Comparison of ENCODE assay signal across 16 cellular contexts in the genomic region with DNA sequence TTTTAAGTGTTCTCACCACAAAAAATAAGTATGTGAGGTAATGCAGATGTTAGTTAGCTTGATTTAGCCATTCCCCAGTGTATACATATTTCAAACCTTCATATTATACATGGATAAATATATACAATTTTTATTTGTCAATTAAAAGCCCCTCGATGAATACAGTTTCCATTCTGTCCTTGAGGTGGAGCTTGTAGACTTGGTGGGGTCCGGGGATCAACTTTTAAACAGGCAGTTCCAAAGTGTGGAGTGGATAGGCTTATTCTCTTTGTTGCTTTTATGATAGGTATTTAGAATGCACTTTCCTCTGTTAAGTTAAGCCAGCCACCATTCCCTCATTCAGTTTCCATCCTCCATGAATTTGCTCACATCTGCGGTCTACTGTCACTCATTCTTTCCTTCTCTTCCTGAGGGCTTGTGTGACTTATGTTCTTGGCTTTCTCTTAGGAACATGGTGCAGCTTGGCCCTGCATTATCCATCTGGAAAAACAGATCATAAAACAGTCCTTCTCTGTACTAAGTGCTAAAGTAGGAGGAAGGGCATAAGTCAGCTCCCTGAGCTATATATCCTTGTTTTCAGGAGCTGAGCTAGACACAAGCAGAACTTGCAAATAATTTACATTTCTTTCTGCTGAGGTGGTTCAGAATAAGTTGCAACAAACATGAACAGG.
DNase-seq lines count a peak whose midpoint lies in the region; ATAC-seq and TF ChIP-seq lines count a peak whose summit lies in the region.
"Had no signal": no experiment of that assay in that cellular context is flagged by ENCODE, and none has a peak within 500 bp of the region (broad histone marks: within the 10 kb centered on the region; RNA-seq: fewer than 3 reads in every experiment).

No MANE protein-coding gene starts in this region.

- H3K4me3 ChIP-seq in OCI-LY7 (ENCODE audit: low read depth, low read length, poor library complexity, severe bottlenecking) = no peak overlapping the region
- H3K4me3 ChIP-seq in lower leg skin (ENCODE audit: low read depth, poor library complexity, severe bottlenecking) = no peak overlapping the region
- H3K4me3 ChIP-seq: BLaER1 treated with 17β-estradiol and CSF1 and Interleukin-3, amounts not matched to agents 10 nM and 100 nM; heart left ventricle; SK-N-MC; testis had no signal

- no peak for TF ChIP-seq POLR2A in lower leg skin (IDR thresholded peaks at IDR 0.05)

- no peaks in the 10 kb centered on the region for H3K27me3 ChIP-seq in foreskin keratinocyte
- H3K27me3 ChIP-seq: BLaER1 treated with 17β-estradiol and CSF1 and Interleukin-3, amounts not matched to agents 10 nM and 100 nM; heart left ventricle; testis had no signal

- H3K9me2 ChIP-seq in OCI-LY7 (ENCODE audit: insufficient read depth, low read length) = no peaks in the 10 kb centered on the region

- no peak overlapping the region for H3K4me2 ChIP-seq in OCI-LY7 (ENCODE audit: low read length)

- peaks cover 0 to 2% of the 10 kb centered on the region in 2 donors for H3K9me3 Mint-ChIP-seq in stimulated activated naive B cell treated with anti-CD40 and anti-IgM and Interleukin-4, amounts not matched to agents 10 μg/mL and 1 μg/mL and 100 μg/mL, for 72 hours
- H3K9me3 Mint-ChIP-seq in CD14-positive monocyte = no peaks in the 10 kb centered on the region
- H3K9me3 Mint-ChIP-seq: brain, neural crest cell had no signal

- WGBS in lower leg skin, 2 donors = 72 to 73% methylated on average over 3 of the region's 3 CpGs

- no peak overlapping the region for H3K27ac ChIP-seq in OCI-LY7 (ENCODE audit: low read depth, low read length, poor library complexity, severe bottlenecking)
- H3K27ac ChIP-seq in foreskin keratinocyte = peak overlapping the region; percentile 61
- H3K27ac ChIP-seq: BLaER1 treated with 17β-estradiol and CSF1 and Interleukin-3, amounts not matched to agents 10 nM and 100 nM; heart left ventricle; SK-N-MC; testis had no signal

- CTCF ChIA-PET in OCI-LY7 (lab: Charles Lee; ENCODE audit: unreplicated experiment) = interaction anchor here (1.1 kb wide), 1 partner anchor 12 kb away, joined by 3 read pairs; no protein-coding TSS in a partner anchor

- POLR2A ChIA-PET in OCI-LY7 (lab: Charles Lee) = interaction anchor here (0.6 to 2.4 kb wide), 5 partner anchors 13 to 61 kb away, joined by 3 to 8 read pairs (median 3); no protein-coding TSS in a partner anchor

- H3K27ac Mint-ChIP-seq in stimulated activated naive B cell treated with anti-CD40 and anti-IgM and Interleukin-4, amounts not matched to agents 10 μg/mL and 1 μg/mL and 100 μg/mL, for 72 hours = peak overlapping the region; percentile 67
- no peak overlapping the region for H3K27ac Mint-ChIP-seq in CD14-positive monocyte
- H3K27ac Mint-ChIP-seq: brain had no signal

- H3K36me3 Mint-ChIP-seq in stimulated activated naive B cell treated with anti-CD40 and anti-IgM and Interleukin-4, amounts not matched to agents 10 μg/mL and 1 μg/mL and 100 μg/mL, for 72 hours = peaks cover 7 to 9% of the 10 kb centered on the region in 2 donors
- no peaks in the 10 kb centered on the region for H3K36me3 Mint-ChIP-seq in CD14-positive monocyte
- H3K36me3 Mint-ChIP-seq: brain had no signal

- no peaks in the 10 kb centered on the region for H3K79me2 ChIP-seq in OCI-LY7 (ENCODE audit: insufficient read depth, low read depth, low read length)

- H3K4me3 Mint-ChIP-seq in stimulated activated naive B cell treated with anti-CD40 and anti-IgM and Interleukin-4, amounts not matched to agents 10 μg/mL and 1 μg/mL and 100 μg/mL, for 72 hours = no peak overlapping the region
- no peak overlapping the region for H3K4me3 Mint-ChIP-seq in CD14-positive monocyte
- H3K4me3 Mint-ChIP-seq: brain, neural crest cell had no signal

- H4K20me1 ChIP-seq in OCI-LY7 (ENCODE audit: insufficient read depth, low read length) = no peaks in the 10 kb centered on the region
- H4K20me1 ChIP-seq: BLaER1 treated with 17β-estradiol and CSF1 and Interleukin-3, amounts not matched to agents 10 nM and 100 nM had no signal

- DNase-seq in GM04503 (ENCODE audit: low read depth) (peak; percentile 16), OCI-LY7 (ENCODE audit: low spot score) (peak; percentile 24), foreskin keratinocyte (peak in 1 of 2 donors; percentile 29), lower leg skin (ENCODE audit: low spot score in 2 of 2) (no peak), NCI-H226 (no peak), CD14-positive monocyte (ENCODE audit: low spot score) (no peak)
- DNase-seq in stimulated activated naive B cell treated with anti-CD40 and anti-IgM and Interleukin-4, amounts not matched to agents 10 μg/mL and 1 μg/mL and 100 μg/mL, for 72 hours = no peak
- DNase-seq: activated naive CD4-positive, alpha-beta T cell treated with anti-CD3 and anti-CD28 coated beads, Interleukin-2, amount 50 U/mL, for 16 hours; heart left ventricle; NCI-H1436; stimulated activated CD4-positive, alpha-beta T cell treated with anti-CD3 and anti-CD28 coated beads, Interleukin-2, amount 100 ng/mL, for 24 hours; testis had no signal

- TF ChIP-seq CTCF in OCI-LY7 (conservative IDR thresholded peaks at IDR 0.05; ENCODE audit: low read length) (peak; percentile 51), foreskin keratinocyte (conservative IDR thresholded peaks at IDR 0.05) (no peak), lower leg skin (IDR thresholded peaks at IDR 0.05) (no peak), CD14-positive monocyte (IDR thresholded peaks at IDR 0.05) (no peak)

- no peak for ATAC-seq in foreskin keratinocyte
- ATAC-seq in stimulated activated naive B cell treated with anti-CD40 and anti-IgM and Interleukin-4, amounts not matched to agents 10 μg/mL and 1 μg/mL and 100 μg/mL, for 72 hours (replicated peaks) = no peak
- ATAC-seq: heart left ventricle had no signal

- peaks cover 49 to 76% of the 10 kb centered on the region in 2 donors for H3K4me1 Mint-ChIP-seq in stimulated activated naive B cell treated with anti-CD40 and anti-IgM and Interleukin-4, amounts not matched to agents 10 μg/mL and 1 μg/mL and 100 μg/mL, for 72 hours
- H3K4me1 Mint-ChIP-seq in CD14-positive monocyte = peaks cover 10% of the 10 kb centered on the region

- no peaks in the 10 kb centered on the region for H3K9me3 ChIP-seq in OCI-LY7 (ENCODE audit: low read length)
- H3K9me3 ChIP-seq: BLaER1 treated with 17β-estradiol and CSF1 and Interleukin-3, amounts not matched to agents 10 nM and 100 nM; heart left ventricle; testis had no signal

- BruUV-seq in OCI-LY7 (replicated peaks; lab: Mats Ljungman, UMichigan) = no TSS peak

- H2AFZ ChIP-seq in OCI-LY7 (ENCODE audit: low read length) = peak overlapping the region; percentile 47; the same call in 1 of the 2 replicates

- intact Hi-C loops in OCI-LY7 (cut with micrococcal nuclease; ENCODE audit: unreplicated experiment) = loop anchor here (5.0 to 10.0 kb wide), 3 partner anchors 64 to 301 kb away; no protein-coding TSS in a partner anchor
- intact Hi-C loops in lower leg skin (cut with DNase I; ENCODE audit: low total_unique reads) = no loop called here
- intact Hi-C loops in CD14-positive monocyte (cut with micrococcal nuclease) = no loop called here

- H3K36me3 ChIP-seq in OCI-LY7 (ENCODE audit: insufficient read depth, low read length) = no peaks in the 10 kb centered on the region
- H3K36me3 ChIP-seq: BLaER1 treated with 17β-estradiol and CSF1 and Interleukin-3, amounts not matched to agents 10 nM and 100 nM; heart left ventricle had no signal

- H3K4me1 ChIP-seq in OCI-LY7 (ENCODE audit: insufficient read depth, low read length, poor library complexity, severe bottlenecking) = peaks cover 25% of the 10 kb centered on the region
- H3K4me1 ChIP-seq in foreskin keratinocyte = peaks cover 35% of the 10 kb centered on the region
- H3K4me1 ChIP-seq: heart left ventricle had no signal

- no peaks in the 10 kb centered on the region for H3K27me3 Mint-ChIP-seq in stimulated activated naive B cell treated with anti-CD40 and anti-IgM and Interleukin-4, amounts not matched to agents 10 μg/mL and 1 μg/mL and 100 μg/mL, for 72 hours
- H3K27me3 Mint-ChIP-seq in CD14-positive monocyte (ENCODE audit: low read depth in 3 of 3) = peaks cover 0 to 2% (median 0%) of the 10 kb centered on the region in 3 donors
- H3K27me3 Mint-ChIP-seq: brain had no signal

Comparison
In these comparisons a context has a peak if more than half of its experiments do, and no peak if none do; other contexts are left out.
1. DNase-seq: peak in GM04503 (single experiment) and OCI-LY7 (single experiment); none in stimulated activated naive B cell treated with anti-CD40 and anti-IgM and Interleukin-4, amounts not matched to agents 10 μg/mL and 1 μg/mL and 100 μg/mL, for 72 hours (single experiment), lower leg skin (0 of 2), NCI-H226 (single experiment) and CD14-positive monocyte (single experiment).